Comparison of ENCODE assay signal across 8 cellular contexts in the genomic region with DNA sequence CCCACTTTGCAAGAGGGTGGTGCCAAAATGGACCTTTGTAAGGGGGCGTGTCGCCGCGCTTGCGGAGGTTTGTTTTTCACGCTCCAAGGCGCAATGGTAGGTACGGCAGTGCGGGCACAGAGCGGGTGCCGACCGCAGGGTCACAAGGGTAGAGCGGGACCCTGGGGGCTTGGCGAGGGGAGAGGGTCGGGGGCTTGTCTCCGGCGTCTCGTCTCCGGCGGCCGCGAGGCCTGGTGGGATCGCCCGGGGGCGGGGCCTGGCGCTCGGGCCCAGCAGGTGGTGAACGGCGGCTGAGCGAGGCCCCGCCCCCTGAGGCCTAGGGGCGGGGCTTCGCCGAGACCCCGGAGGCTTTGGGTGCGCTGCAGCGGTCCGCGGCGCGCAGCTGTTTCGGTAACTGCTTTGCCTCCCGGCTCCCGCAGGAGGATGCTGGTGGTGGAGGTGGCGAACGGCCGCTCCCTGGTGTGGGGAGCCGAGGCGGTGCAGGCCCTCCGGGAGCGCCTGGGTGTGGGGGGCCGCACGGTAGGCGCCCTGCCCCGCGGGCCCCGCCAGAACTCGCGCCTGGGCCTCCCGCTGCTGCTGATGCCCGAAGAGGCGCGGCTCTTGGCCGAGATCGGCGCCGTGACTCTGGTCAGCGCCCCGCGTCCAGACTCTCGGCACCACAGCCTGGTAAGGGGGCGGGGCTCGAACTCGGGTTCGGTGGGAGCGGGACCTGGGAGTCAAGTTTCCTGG. TPM values are rescaled to one million over a fixed set of nuclear protein-coding genes. Genes with fewer than 3 reads are reported as not detected.
DNase-seq lines count a peak whose midpoint lies in the region; ATAC-seq and TF ChIP-seq lines count a peak whose summit lies in the region.

A gene (plus strand): TSS at position 367 of the 729 bp plus-strand sequence. CDS start 57 bp downstream, at position 424.

- peak within 1 kb of the TSS; percentile 42 for H4K8ac ChIP-seq in mesendoderm (ENCODE audit: low read depth, low read length)

- H3K79me1 ChIP-seq in mesendoderm (ENCODE audit: low read length): peaks cover 30% of the 10 kb centered on the region

- H3K4me2 ChIP-seq in mesendoderm (ENCODE audit: low read length): peak within 1 kb of the TSS; percentile 90

- H2BK15ac ChIP-seq in mesendoderm (replicated peaks; ENCODE audit: low read depth): no peak within 1 kb of the TSS

- no peaks in the 10 kb centered on the region for H3K9me3 ChIP-seq in BE2C
- H3K9me3 ChIP-seq in effector memory CD4-positive, alpha-beta T cell (ENCODE audit: control insufficient read depth, low read length): no peaks in the 10 kb centered on the region

- H3K27me3 ChIP-seq in BE2C: no peaks in the 10 kb centered on the region
- no peaks in the 10 kb centered on the region for H3K27me3 ChIP-seq in effector memory CD4-positive, alpha-beta T cell (replicated peaks; ENCODE audit: control insufficient read depth, insufficient read depth, low read length, poor library complexity, severe bottlenecking)
- H3K27me3 ChIP-seq in mesendoderm (ENCODE audit: insufficient read depth, low read length, poor library complexity): no peaks in the 10 kb centered on the region

- peak; percentile 24 for ATAC-seq in GM19025 (IDR thresholded peaks at IDR 0.05; ENCODE audit: low read depth, unreplicated experiment)
- peak; percentile 24 for ATAC-seq in HG03196 (IDR thresholded peaks at IDR 0.05; ENCODE audit: unreplicated experiment)

- peak within 1 kb of the TSS; percentile 78 for H3K4me3 ChIP-seq in BE2C (ENCODE audit: low read depth, low read length)
- peak within 1 kb of the TSS; percentile 85 for H3K4me3 ChIP-seq in effector memory CD4-positive, alpha-beta T cell (ENCODE audit: insufficient read depth, low read depth, low read length, poor library complexity, severe bottlenecking)
- H3K4me3 ChIP-seq in mesendoderm (ENCODE audit: low read length): peak within 1 kb of the TSS; percentile 89

- peak within 1 kb of the TSS; percentile 80 for H3K23ac ChIP-seq in mesendoderm (ENCODE audit: low read length)

- no peak for TF ChIP-seq CTCF in BE2C (IDR thresholded peaks at IDR 0.05; ENCODE audit: low read depth, low read length)

- H2AK5ac ChIP-seq in mesendoderm (ENCODE audit: low read length): no peak within 1 kb of the TSS

- peak within 1 kb of the TSS; percentile 71 for H3K18ac ChIP-seq in mesendoderm (ENCODE audit: low read length)

- H3K79me2 ChIP-seq in mesendoderm (ENCODE audit: control insufficient read depth, insufficient read depth, low read length): peaks cover 25% of the 10 kb centered on the region

- peak within 1 kb of the TSS; percentile 98 for H3K56ac ChIP-seq in mesendoderm (ENCODE audit: low read length)

- no CpG with 5 or more reads among the region's 76 CpGs for WGBS in mesendoderm (ENCODE audit: extremely low coverage, insufficient coverage, low lambda C conversion rate)

- H2BK5ac ChIP-seq in mesendoderm (ENCODE audit: low read length): peak within 1 kb of the TSS; percentile 97

- H3K36me3 ChIP-seq in BE2C: no peaks in the 10 kb centered on the region
- peaks cover 15% of the 10 kb centered on the region for H3K36me3 ChIP-seq in effector memory CD4-positive, alpha-beta T cell (ENCODE audit: control insufficient read depth, insufficient read depth, low read length)
- peaks cover 11% of the 10 kb centered on the region for H3K36me3 ChIP-seq in mesendoderm (ENCODE audit: control insufficient read depth, insufficient read depth, low read length)

- no peaks in the 10 kb centered on the region for H3K4me1 ChIP-seq in BE2C
- H3K4me1 ChIP-seq in effector memory CD4-positive, alpha-beta T cell (ENCODE audit: control insufficient read depth, insufficient read depth, low read length, poor library complexity, severe bottlenecking): peaks cover 22% of the 10 kb centered on the region
- H3K4me1 ChIP-seq in mesendoderm (ENCODE audit: control insufficient read depth, low read depth, low read length): peaks cover 3% of the 10 kb centered on the region

- peak within 1 kb of the TSS; percentile 74 for H3K4ac ChIP-seq in mesendoderm (ENCODE audit: low read depth, low read length)

- H3K9ac ChIP-seq in mesendoderm (ENCODE audit: low read length): peak within 1 kb of the TSS; percentile 97

- H4K5ac ChIP-seq in mesendoderm (ENCODE audit: low read length): no peak within 1 kb of the TSS

- H3K27ac ChIP-seq in effector memory CD4-positive, alpha-beta T cell (ENCODE audit: insufficient read depth, low read length, poor library complexity, severe bottlenecking): peak within 1 kb of the TSS; percentile 96
- H3K27ac ChIP-seq in mesendoderm (ENCODE audit: low read depth, low read length): peak within 1 kb of the TSS; percentile 100

- H2BK120ac ChIP-seq in mesendoderm (ENCODE audit: low read depth, low read length): no peak within 1 kb of the TSS

- peak; percentile 93 for DNase-seq in BE2C
- peak; percentile 74 for DNase-seq in NCI-H446 treated with DMSO at 0.1 percent for 48 hours (lab: John Stamatoyannopoulos, UW)
- peak; percentile 82 to 84 for DNase-seq in activated CD4-positive, alpha-beta T cell treated with anti-CD3 and anti-CD28 coated beads, Interleukin-2, amount 50 U/mL, for 48 hours
- DNase-seq in effector memory CD4-positive, alpha-beta T cell: peak in 2 of 3 donors; percentile 80 to 85
- peak; percentile 64 for DNase-seq in mesendoderm
- peak; percentile 58 for DNase-seq in stimulated activated CD8-positive, alpha-beta memory T cell treated with anti-CD3 and anti-CD28 coated beads, Interleukin-15, amount 100 ng/mL, for 1 hour (ENCODE audit: low read depth)

RNA-seq across cellular contexts. Expression of the gene that starts here (rescaled TPM):
- polyA plus RNA-seq in BE2C (2012; ENCODE audit: insufficient read depth, insufficient read length, low read depth): 27.7 TPM
- 18.7 TPM for polyA plus RNA-seq in mesendoderm (2013, experiment 1 of 2)
- polyA plus RNA-seq in mesendoderm (2013, experiment 2 of 2): 20.4 TPM

Comparison
In these comparisons a context has a peak if more than half of its experiments do, and no peak if none do; other contexts are left out.
1. Peak in every context shown above with its lines: DNase-seq, ATAC-seq, H3K4me3 ChIP-seq and H3K27ac ChIP-seq.